Comparison of ENCODE assay signal across 8 cellular contexts in genomic region chr21:37220981-37221664, GRCh38. TPM values are rescaled to one million over a fixed set of nuclear protein-coding genes. Genes with fewer than 3 reads are reported as not detected.
A peak's percentile ranks its signal among the peaks of the same experiment; 100 is the strongest.
DNase-seq lines count a peak whose midpoint lies in the region; ATAC-seq, FAIRE-seq and TF ChIP-seq lines count a peak whose summit lies in the region.

No MANE protein-coding gene starts in this region.

- H3K4me3 Mint-ChIP-seq in activated T-helper 17 cell treated with anti-CD3 and anti-CD28 coated beads, Interleukin-2, amount 50 U/mL, for 72 hours = peak overlapping the region; percentile 83
- H3K4me3 Mint-ChIP-seq in natural killer cell treated with Interleukin-12 subunit alpha and Interleukin-12 subunit beta and Interleukin-15 and Interleukin-18, amount 100 ng/mL, for 72 hours = peak overlapping the region; percentile 96

- peak overlapping the region; percentile 96 for H3K4me2 ChIP-seq in DND-41 (ENCODE audit: insufficient read depth, low read length)

- peak; percentile 82 for ATAC-seq in DND-41 (ENCODE audit: insufficient read depth, low read depth)
- peak; percentile 93 for ATAC-seq in GM21723 (IDR thresholded peaks at IDR 0.05; ENCODE audit: unreplicated experiment)
- ATAC-seq in activated T-helper 17 cell treated with anti-CD3 and anti-CD28 coated beads, Interleukin-2, amount 50 U/mL, for 72 hours (replicated peaks) = peak; percentile 89
- ATAC-seq in natural killer cell treated with Interleukin-12 subunit alpha and Interleukin-12 subunit beta and Interleukin-15 and Interleukin-18, amount 100 ng/mL, for 72 hours = peak; percentile 86 to 90
- peak; percentile 89 for ATAC-seq in stimulated activated naive CD8-positive, alpha-beta T cell treated with anti-CD3 and anti-CD28 coated beads, Interleukin-15, Interleukin-2, amounts not matched to agents 100 U/mL and 50 U/mL, for 24 hours

- H3K36me3 Mint-ChIP-seq in activated T-helper 17 cell treated with anti-CD3 and anti-CD28 coated beads, Interleukin-2, amount 50 U/mL, for 72 hours (ENCODE audit: low read depth) = peaks cover 42% of the 10 kb centered on the region
- peaks cover 6% of the 10 kb centered on the region for H3K36me3 Mint-ChIP-seq in natural killer cell treated with Interleukin-12 subunit alpha and Interleukin-12 subunit beta and Interleukin-15 and Interleukin-18, amount 100 ng/mL, for 72 hours

- H3K4me1 ChIP-seq in DND-41 (ENCODE audit: insufficient read depth, low read length) = peaks cover 56% of the 10 kb centered on the region

- peak overlapping the region; percentile 74 for H3K9ac ChIP-seq in DND-41 (ENCODE audit: low read depth, low read length)

- DNase-seq in DND-41 (peak; percentile 98), KBM-7 (peak; percentile 96), RCC 7860 (ENCODE audit: low spot score) (peak; percentile 58), fibroblast of peridontal ligament (ENCODE audit: extremely low read depth) (peak; percentile 82)
- peak; percentile 95 for DNase-seq in natural killer cell treated with Interleukin-12 subunit alpha and Interleukin-12 subunit beta and Interleukin-15 and Interleukin-18, amount 100 ng/mL, for 72 hours (ENCODE audit: low spot score)
- DNase-seq in stimulated activated naive CD8-positive, alpha-beta T cell treated with anti-CD3 and anti-CD28 coated beads, Interleukin-15, Interleukin-2, amounts not matched to agents 100 U/mL and 50 U/mL, for 24 hours = peak; percentile 98

- H3K4me3 ChIP-seq in DND-41 (ENCODE audit: low read depth in 1 of 2, low read length in 2 of 2) = peak overlapping the region; percentile 53 to 81

- peaks cover 26% of the 10 kb centered on the region for H3K36me3 ChIP-seq in DND-41 (ENCODE audit: insufficient read depth, low read length)

- H3K27ac Mint-ChIP-seq in activated T-helper 17 cell treated with anti-CD3 and anti-CD28 coated beads, Interleukin-2, amount 50 U/mL, for 72 hours = peak overlapping the region; percentile 94
- H3K27ac Mint-ChIP-seq in natural killer cell treated with Interleukin-12 subunit alpha and Interleukin-12 subunit beta and Interleukin-15 and Interleukin-18, amount 100 ng/mL, for 72 hours = peak overlapping the region; percentile 77 to 90

- peaks cover 22% of the 10 kb centered on the region for H3K4me1 Mint-ChIP-seq in activated T-helper 17 cell treated with anti-CD3 and anti-CD28 coated beads, Interleukin-2, amount 50 U/mL, for 72 hours
- H3K4me1 Mint-ChIP-seq in natural killer cell treated with Interleukin-12 subunit alpha and Interleukin-12 subunit beta and Interleukin-15 and Interleukin-18, amount 100 ng/mL, for 72 hours (ENCODE audit: low read depth in 2 of 2) = peaks cover 56 to 58% of the 10 kb centered on the region in 2 donors

- H3K79me2 ChIP-seq in DND-41 (ENCODE audit: insufficient read depth, low read length) = peaks cover 38% of the 10 kb centered on the region

- no peaks in the 10 kb centered on the region for H3K9me3 Mint-ChIP-seq in activated T-helper 17 cell treated with anti-CD3 and anti-CD28 coated beads, Interleukin-2, amount 50 U/mL, for 72 hours
- no peaks in the 10 kb centered on the region for H3K9me3 Mint-ChIP-seq in natural killer cell treated with Interleukin-12 subunit alpha and Interleukin-12 subunit beta and Interleukin-15 and Interleukin-18, amount 100 ng/mL, for 72 hours

- H4K20me1 ChIP-seq in DND-41 (ENCODE audit: insufficient read depth, low read length) = peaks cover 11% of the 10 kb centered on the region

- peak overlapping the region; percentile 93 for H3K27ac ChIP-seq in DND-41 (ENCODE audit: low read length)

- peak overlapping the region; percentile 93 for H2AFZ ChIP-seq in DND-41 (ENCODE audit: low read depth, low read length)

- TF ChIP-seq CTCF in DND-41 (IDR thresholded peaks at IDR 0.05; ENCODE audit: borderline replicate concordance, extremely low read depth, low read length, poor library complexity, severe bottlenecking) = peak; percentile 92

- no peaks in the 10 kb centered on the region for H3K9me3 ChIP-seq in DND-41 (ENCODE audit: insufficient read depth, low read length, severe bottlenecking)

- in situ Hi-C loops in KBM-7 (cut with MboI; ENCODE audit: low pct_unique_long_range_greater_than_20kb, low sequenced_read_pairs) = no loop called here

- no peak for FAIRE-seq in RCC 7860 (lab: Jason Lieb, UNC)

- no peaks in the 10 kb centered on the region for H3K27me3 ChIP-seq in DND-41 (ENCODE audit: insufficient read depth, low read length, poor library complexity)

- no peaks in the 10 kb centered on the region for H3K27me3 Mint-ChIP-seq in activated T-helper 17 cell treated with anti-CD3 and anti-CD28 coated beads, Interleukin-2, amount 50 U/mL, for 72 hours
- no peaks in the 10 kb centered on the region for H3K27me3 Mint-ChIP-seq in natural killer cell treated with Interleukin-12 subunit alpha and Interleukin-12 subunit beta and Interleukin-15 and Interleukin-18, amount 100 ng/mL, for 72 hours

RNA-seq across cellular contexts. Expression of gene VPS26C, which starts 46.0 kb away (rescaled TPM):
- 10 to 100 TPM; 72.1 to 78.5 TPM for total RNA-seq in activated T-helper 17 cell treated with anti-CD3 and anti-CD28 coated beads, Interleukin-2, amount 50 U/mL, for 72 hours
- total RNA-seq in natural killer cell treated with Interleukin-12 subunit alpha and Interleukin-12 subunit beta and Interleukin-15 and Interleukin-18, amount 100 ng/mL, for 72 hours = 10 to 100 TPM; 62.0 to 87.0 TPM

Comparison
In these comparisons a context has a peak if more than half of its experiments do, and no peak if none do; other contexts are left out.
1. Peak in every context shown above with its lines: DNase-seq, ATAC-seq, H3K4me3 ChIP-seq and H3K27ac ChIP-seq.